In genomic region chr7:96388166-96388565, GRCh38 we compare ENCODE assay signal across 10 cellular contexts.
DNase-seq lines count a peak whose midpoint lies in the region; ATAC-seq and TF ChIP-seq lines count a peak whose summit lies in the region.
"Had no signal": no experiment of that assay in that cellular context is flagged by ENCODE, and none has a peak within 500 bp of the region (broad histone marks: within the 10 kb centered on the region; RNA-seq: fewer than 3 reads in every experiment).

No MANE protein-coding gene starts in this region.

- TF ChIP-seq CTCF in AG10803 (conservative IDR thresholded peaks at IDR 0.05; ENCODE audit: low read length) (no peak), choroid plexus epithelial cell (conservative IDR thresholded peaks at IDR 0.05; ENCODE audit: low read depth, low read length) (no peak)

- peak overlapping the region; percentile 92 for H3K27ac ChIP-seq in mesodermal cell (ENCODE audit: low read depth, low read length, severe bottlenecking)

- no peaks in the 10 kb centered on the region for H3K36me3 ChIP-seq in mesodermal cell (ENCODE audit: control insufficient read depth, insufficient read depth, low read length)

- no peak for ATAC-seq in HG02678 (IDR thresholded peaks at IDR 0.05; ENCODE audit: unreplicated experiment)
- no peak for ATAC-seq in GM21786 (IDR thresholded peaks at IDR 0.05; ENCODE audit: unreplicated experiment)

- DNase-seq in AG10803 (ENCODE audit: low read depth) (peak; percentile 44), NCI-H226 (peak; percentile 80), choroid plexus epithelial cell (ENCODE audit: low read depth) (peak; percentile 75), KG1 (lab: John Stamatoyannopoulos, UW) (no peak)
- no peak for DNase-seq in stimulated activated CD4-positive, alpha-beta T cell treated with anti-CD3 and anti-CD28 coated beads, Interleukin-2, amount 100 ng/mL, for 24 hours
- DNase-seq: T-helper 2 cell had no signal

- H3K4me1 ChIP-seq in mesodermal cell (ENCODE audit: control insufficient read depth, insufficient read depth, low read length, poor library complexity, severe bottlenecking) = peaks cover 14% of the 10 kb centered on the region

- no peaks in the 10 kb centered on the region for H3K9me3 ChIP-seq in mesodermal cell (ENCODE audit: control insufficient read depth, low read length)

- no CpG with 5 or more reads among the region's 2 CpGs for WGBS in mesodermal cell (ENCODE audit: insufficient coverage in 2 of 2), 2 experiments

- H3K4me3 ChIP-seq in AG10803 (ENCODE audit: low read length) (no peak overlapping the region), choroid plexus epithelial cell (ENCODE audit: low read depth, low read length) (no peak overlapping the region), mesodermal cell (ENCODE audit: extremely low read depth, insufficient read depth, low read length, poor library complexity, severe bottlenecking) (no peak overlapping the region)
- H3K4me3 ChIP-seq: skin epidermis had no signal

Comparison
In these comparisons a context has a peak if more than half of its experiments do, and no peak if none do; other contexts are left out.
1. DNase-seq: peak in AG10803 (single experiment), NCI-H226 (single experiment) and choroid plexus epithelial cell (single experiment); none in KG1 (single experiment) and stimulated activated CD4-positive, alpha-beta T cell treated with anti-CD3 and anti-CD28 coated beads, Interleukin-2, amount 100 ng/mL, for 24 hours (0 of 2).